In genomic region chr19:36665832-36666231, GRCh38 we compare ENCODE assay signal across 8 cellular contexts. TPM values are rescaled to one million over a fixed set of nuclear protein-coding genes. Genes with fewer than 3 reads are reported as not detected.
DNase-seq lines count a peak whose midpoint lies in the region; ATAC-seq and TF ChIP-seq lines count a peak whose summit lies in the region.

No MANE protein-coding gene starts in this region.

- peaks cover 7% of the 10 kb centered on the region for H3K27me3 Mint-ChIP-seq in HFFc6 (ENCODE audit: insufficient read depth)
- H3K27me3 Mint-ChIP-seq in activated T-helper 17 cell treated with anti-CD3 and anti-CD28 coated beads, Interleukin-2, amount 50 U/mL, for 72 hours = no peaks in the 10 kb centered on the region
- no peaks in the 10 kb centered on the region for H3K27me3 Mint-ChIP-seq in stimulated activated memory B cell treated with anti-CD40 and anti-IgM and Interleukin-4, amounts not matched to agents 10 μg/mL and 1 μg/mL and 100 μg/mL, for 72 hours

- ATAC-seq in activated T-helper 17 cell treated with anti-CD3 and anti-CD28 coated beads, Interleukin-2, amount 50 U/mL, for 72 hours (replicated peaks) = no peak
- ATAC-seq in stimulated activated memory B cell treated with anti-CD40 and anti-IgM and Interleukin-4, amounts not matched to agents 10 μg/mL and 1 μg/mL and 100 μg/mL, for 72 hours = no peak
- ATAC-seq in GM21576 (IDR thresholded peaks at IDR 0.05; ENCODE audit: unreplicated experiment) (no peak), HG03196 (IDR thresholded peaks at IDR 0.05; ENCODE audit: unreplicated experiment) (no peak)

- H3K27ac Mint-ChIP-seq in HFFc6 = peak overlapping the region; percentile 64
- H3K27ac Mint-ChIP-seq in activated T-helper 17 cell treated with anti-CD3 and anti-CD28 coated beads, Interleukin-2, amount 50 U/mL, for 72 hours = peak overlapping the region; percentile 99
- H3K27ac Mint-ChIP-seq in stimulated activated memory B cell treated with anti-CD40 and anti-IgM and Interleukin-4, amounts not matched to agents 10 μg/mL and 1 μg/mL and 100 μg/mL, for 72 hours = peak overlapping the region; percentile 99

- H3K36me3 Mint-ChIP-seq in HFFc6 (ENCODE audit: low read depth) = peaks cover 76% of the 10 kb centered on the region
- H3K36me3 Mint-ChIP-seq in activated T-helper 17 cell treated with anti-CD3 and anti-CD28 coated beads, Interleukin-2, amount 50 U/mL, for 72 hours (ENCODE audit: low read depth) = peaks cover 70% of the 10 kb centered on the region
- H3K36me3 Mint-ChIP-seq in stimulated activated memory B cell treated with anti-CD40 and anti-IgM and Interleukin-4, amounts not matched to agents 10 μg/mL and 1 μg/mL and 100 μg/mL, for 72 hours = peaks cover 69% of the 10 kb centered on the region

- H3K4me3 ChIP-seq in iPS-18c (ENCODE audit: insufficient read depth, low read depth, low read length) = peak overlapping the region; percentile 94; the same call in 1 of the 2 replicates

- H3K4me3 Mint-ChIP-seq in HFFc6 = peak overlapping the region; percentile 98
- H3K4me3 Mint-ChIP-seq in activated T-helper 17 cell treated with anti-CD3 and anti-CD28 coated beads, Interleukin-2, amount 50 U/mL, for 72 hours = peak overlapping the region; percentile 99
- H3K4me3 Mint-ChIP-seq in stimulated activated memory B cell treated with anti-CD40 and anti-IgM and Interleukin-4, amounts not matched to agents 10 μg/mL and 1 μg/mL and 100 μg/mL, for 72 hours = peak overlapping the region; percentile 100

- peaks cover 26% of the 10 kb centered on the region for H3K4me1 Mint-ChIP-seq in HFFc6 (ENCODE audit: low read depth)
- H3K4me1 Mint-ChIP-seq in activated T-helper 17 cell treated with anti-CD3 and anti-CD28 coated beads, Interleukin-2, amount 50 U/mL, for 72 hours = peaks cover 24% of the 10 kb centered on the region
- peaks cover 36% of the 10 kb centered on the region for H3K4me1 Mint-ChIP-seq in stimulated activated memory B cell treated with anti-CD40 and anti-IgM and Interleukin-4, amounts not matched to agents 10 μg/mL and 1 μg/mL and 100 μg/mL, for 72 hours

- TF ChIP-seq CTCF in HFFc6 (IDR thresholded peaks at IDR 0.05) = no peak

- DNase-seq in HFFc6 = no peak
- DNase-seq in superior temporal gyrus (ENCODE audit: extremely low spot score) = no peak
- DNase-seq in NCI-H2029 treated with DMSO at 0.1 percent for 48 hours (lab: John Stamatoyannopoulos, UW) = no peak

- peaks cover 75% of the 10 kb centered on the region for H3K9me3 Mint-ChIP-seq in HFFc6
- peaks cover 22% of the 10 kb centered on the region for H3K9me3 Mint-ChIP-seq in activated T-helper 17 cell treated with anti-CD3 and anti-CD28 coated beads, Interleukin-2, amount 50 U/mL, for 72 hours
- H3K9me3 Mint-ChIP-seq in stimulated activated memory B cell treated with anti-CD40 and anti-IgM and Interleukin-4, amounts not matched to agents 10 μg/mL and 1 μg/mL and 100 μg/mL, for 72 hours = peaks cover 23% of the 10 kb centered on the region

- peaks cover 3% of the 10 kb centered on the region for H3K9me3 ChIP-seq in iPS-18c (ENCODE audit: control insufficient read depth, insufficient read depth, low read length)

RNA-seq across cellular contexts. Expression of gene ZNF461, which starts 0.8 kb away (rescaled TPM):
- 1 to 10 TPM; 4.6 to 6.9 (median 6.5) TPM for total RNA-seq in HFFc6 (2021; fragmentation: NEBNext Ultra II Directional; extraction: Animal tissue kit (Norgen Biotek cat#: 25700))
- 1 to 10 TPM; 3.2 to 7.4 TPM for total RNA-seq in activated T-helper 17 cell treated with anti-CD3 and anti-CD28 coated beads, Interleukin-2, amount 50 U/mL, for 72 hours

RNA-seq across cellular contexts. Expression of gene ZNF567, which starts 21.6 kb away (rescaled TPM):
- total RNA-seq in HFFc6 (2021; fragmentation: NEBNext Ultra II Directional; extraction: Animal tissue kit (Norgen Biotek cat#: 25700)) = 1 to 10 TPM; 2.9 to 5.8 (median 4.2) TPM
- 1 to 10 TPM; 4.3 to 8.6 TPM for total RNA-seq in activated T-helper 17 cell treated with anti-CD3 and anti-CD28 coated beads, Interleukin-2, amount 50 U/mL, for 72 hours
